10 cellular contexts compared by ENCODE assay signal in genomic region chr21:42161957-42162681, GRCh38. TPM values are rescaled to one million over a fixed set of nuclear protein-coding genes. Genes with fewer than 3 reads are reported as not detected.
DNase-seq lines count a peak whose midpoint lies in the region; ATAC-seq and TF ChIP-seq lines count a peak whose summit lies in the region.
"Had no signal": no experiment of that assay in that cellular context is flagged by ENCODE, and none has a peak within 500 bp of the region (broad histone marks: within the 10 kb centered on the region; RNA-seq: fewer than 3 reads in every experiment).

No MANE protein-coding gene starts in this region.

- H2AFZ ChIP-seq in neuronal stem cell (ENCODE audit: low read length) = peak overlapping the region; percentile 76
- H2AFZ ChIP-seq: parathyroid adenoma had no signal

- peak overlapping the region; percentile 66 for H2AK5ac ChIP-seq in neuronal stem cell (ENCODE audit: low read depth, low read length)

- no peaks in the 10 kb centered on the region for H3K36me3 ChIP-seq in neuronal stem cell (replicated peaks in 1 of 2; ENCODE audit: control insufficient read depth in 2 of 2, insufficient read depth in 2 of 2, low read length in 2 of 2)

- H3K4me3 ChIP-seq in NB4 (ENCODE audit: low read depth, low read length) = no peak overlapping the region
- H3K4me3 ChIP-seq in neuronal stem cell (ENCODE audit: low read length in 2 of 2) = peak overlapping the region in 1 of 2 donors; percentile 0

- H3K27ac ChIP-seq in neuronal stem cell (replicated peaks; ENCODE audit: low read length) = no peak overlapping the region
- H3K27ac ChIP-seq: epithelial cell of prostate, parathyroid adenoma had no signal

- peaks cover 5% of the 10 kb centered on the region for H3K27me3 Mint-ChIP-seq in chondrocyte (ENCODE audit: low read depth)

- no peaks in the 10 kb centered on the region for H3K79me1 ChIP-seq in neuronal stem cell (ENCODE audit: low read depth, low read length)

- DNase-seq in GDM1 (lab: John Stamatoyannopoulos, UW) (peak; percentile 55), NB4 (ENCODE audit: low read depth) (peak; percentile 40), chondrocyte (ENCODE audit: low spot score) (peak; percentile 87), neuronal stem cell (ENCODE audit: low spot score) (no peak), AG08396 (ENCODE audit: low spot score) (no peak), posterior vena cava (ENCODE audit: low spot score) (no peak)
- DNase-seq: GOT3 had no signal

- no peak overlapping the region for H2BK5ac ChIP-seq in neuronal stem cell (ENCODE audit: low read length)

- H2BK120ac ChIP-seq in neuronal stem cell (ENCODE audit: low read depth, low read length) = no peak overlapping the region

- peaks cover 0 to 9% of the 10 kb centered on the region in 2 donors for H3K4me1 ChIP-seq in neuronal stem cell (ENCODE audit: control insufficient read depth in 2 of 2, insufficient read depth in 1 of 2, low read depth in 1 of 2, low read length in 2 of 2)
- H3K4me1 ChIP-seq: parathyroid adenoma had no signal

- no peaks in the 10 kb centered on the region for H3K27me3 ChIP-seq in neuronal stem cell (ENCODE audit: control insufficient read depth in 3 of 3, insufficient read depth in 3 of 3, low read depth in 1 of 3, low read length in 3 of 3)

- H3K18ac ChIP-seq in neuronal stem cell (ENCODE audit: low read length) = peak overlapping the region; percentile 73

- peak overlapping the region; percentile 34 for H4K91ac ChIP-seq in neuronal stem cell (ENCODE audit: low read depth, low read length, poor library complexity)

- H4K8ac ChIP-seq in neuronal stem cell (ENCODE audit: low read depth, low read length) = no peak overlapping the region

- no peak overlapping the region for H3K4me2 ChIP-seq in neuronal stem cell (ENCODE audit: insufficient read depth, low read length, poor library complexity, severe bottlenecking)

- no peak overlapping the region for H3K27ac Mint-ChIP-seq in chondrocyte (ENCODE audit: unreplicated experiment)

- TF ChIP-seq CTCF in NB4 (IDR thresholded peaks at IDR 0.05; ENCODE audit: low read depth, low read length) (no peak), chondrocyte (IDR thresholded peaks at IDR 0.05) (no peak)

- intact Hi-C loops in posterior vena cava (cut with DNase I) = no loop called here

- no peak for TF ChIP-seq POLR2A in NB4 (IDR thresholded peaks at IDR 0.05; ENCODE audit: extremely low read depth, insufficient read length)

- H3K4me1 Mint-ChIP-seq in chondrocyte (ENCODE audit: low read depth) = peaks cover 5% of the 10 kb centered on the region

- peaks cover 0 to 3% of the 10 kb centered on the region in 2 donors for H3K9me3 ChIP-seq in neuronal stem cell (replicated peaks in 1 of 2; ENCODE audit: control insufficient read depth in 2 of 2, insufficient read depth in 1 of 2, low read depth in 1 of 2, low read length in 2 of 2)

- no peaks in the 10 kb centered on the region for H3K36me3 Mint-ChIP-seq in chondrocyte (ENCODE audit: low read depth)

- ATAC-seq in HG02981 (IDR thresholded peaks at IDR 0.05; ENCODE audit: unreplicated experiment) = no peak

- H3K4me3 Mint-ChIP-seq in chondrocyte (ENCODE audit: unreplicated experiment) = no peak overlapping the region

- no CpG with 5 or more reads among the region's 15 CpGs for WGBS in neuronal stem cell (ENCODE audit: extremely low coverage in 2 of 2, insufficient read length in 2 of 2, insufficient replicate concordance in 1 of 2), 2 donors

- peak overlapping the region; percentile 85 for H2BK12ac ChIP-seq in neuronal stem cell (ENCODE audit: low read length)

- H3K4ac ChIP-seq in neuronal stem cell (ENCODE audit: low read length) = no peak overlapping the region

- H3K14ac ChIP-seq in neuronal stem cell (ENCODE audit: low read length) = no peak overlapping the region

- peak overlapping the region; percentile 50 for H2BK15ac ChIP-seq in neuronal stem cell (ENCODE audit: low read length)

- no peaks in the 10 kb centered on the region for H3K9me3 Mint-ChIP-seq in chondrocyte (ENCODE audit: low read depth)

- H3K9ac ChIP-seq in neuronal stem cell (ENCODE audit: low read depth, low read length, poor library complexity) = no peak overlapping the region
- H3K9ac ChIP-seq: parathyroid adenoma had no signal

- no peak overlapping the region for H3K23ac ChIP-seq in neuronal stem cell (ENCODE audit: low read depth, low read length, poor library complexity)

RNA-seq across cellular contexts. Expression of gene ABCG1, which starts 56.8 kb away (rescaled TPM):
- 0.51 to 1.6 TPM (median 1.6 TPM) in 3 replicates for total RNA-seq in chondrocyte
- polyA plus RNA-seq in neuronal stem cell (2013, experiment 1 of 2) = 1.4 TPM
- polyA plus RNA-seq in neuronal stem cell (2013, experiment 2 of 2) = 1.8 TPM
- 10 to 100 TPM; 11.8 to 12.4 TPM for total RNA-seq in posterior vena cava

Comparison
In these comparisons a context has a peak if more than half of its experiments do, and no peak if none do; other contexts are left out.
1. DNase-seq: peak in GDM1 (single experiment), NB4 (single experiment) and chondrocyte (single experiment); none in neuronal stem cell (single experiment), AG08396 (single experiment) and posterior vena cava (single experiment).